20 cellular contexts compared by ENCODE assay signal in the genomic region with DNA sequence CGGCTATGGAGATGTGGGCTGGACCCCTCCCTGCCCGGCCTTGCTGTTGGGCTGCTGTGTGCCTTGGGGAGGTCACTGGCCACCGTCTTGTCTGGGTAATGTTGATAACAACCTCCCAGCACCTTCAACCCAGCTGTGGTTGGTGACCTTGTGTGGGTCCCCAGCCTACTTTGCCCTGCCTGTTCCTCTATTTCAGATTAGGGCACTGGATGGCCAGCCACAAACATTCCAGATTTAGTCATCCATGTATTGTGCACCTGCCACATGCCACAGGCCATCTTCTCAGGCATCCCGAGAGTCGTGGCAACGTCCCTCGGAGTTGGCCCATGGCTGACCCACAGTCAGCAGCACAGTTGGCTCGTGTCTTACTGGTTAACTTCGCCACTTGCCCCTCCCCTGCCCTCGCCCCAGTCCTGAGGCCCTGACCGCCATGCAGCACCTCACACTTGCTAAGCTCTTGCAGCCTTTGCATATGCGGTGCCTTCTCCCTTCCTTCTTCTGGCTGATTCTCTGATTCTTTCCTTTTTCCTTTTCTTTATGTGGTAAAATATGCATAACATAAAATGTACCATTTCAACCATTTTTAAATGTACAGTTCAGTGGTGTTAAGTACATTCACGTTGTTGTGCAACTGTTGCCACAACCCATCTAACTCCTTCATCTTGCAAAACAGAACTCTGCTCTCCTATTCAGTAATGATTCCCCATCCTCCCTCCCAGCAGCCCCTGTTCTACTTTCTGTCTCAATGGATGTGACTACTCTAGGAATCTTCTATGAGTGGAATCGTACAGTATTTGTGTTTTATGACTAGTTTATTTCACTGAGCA.
"Had no signal": no experiment of that assay in that cellular context is flagged by ENCODE, and none has a peak within 500 bp of the region (broad histone marks: within the 10 kb centered on the region; RNA-seq: fewer than 3 reads in every experiment).

No MANE protein-coding gene starts in this region.

- H3K9me3 ChIP-seq: neutrophil, tibial nerve had no signal

- H3K4me3 ChIP-seq: skin epidermis, tibial nerve had no signal

- H3K27me3 ChIP-seq: neutrophil, tibial nerve had no signal

- DNase-seq: activated CD4-positive, alpha-beta T cell treated with anti-CD3 and anti-CD28 coated beads, Interleukin-2, amount 50 U/mL, for 48 hours; activated CD8-positive, alpha-beta memory T cell treated with anti-CD3 and anti-CD28 coated beads, Interleukin-2, amount 10 ng/mL, durations not matched to agents 7 days and 5 days; activated naive CD4-positive, alpha-beta T cell treated with anti-CD3 and anti-CD28 coated beads, Interleukin-2, amount 10 ng/mL, durations not matched to agents 7 days and 5 days; activated T-cell treated with anti-CD3 and anti-CD28 coated beads, Interleukin-2, amount 50 U/mL, for 1 hour; effector memory CD8-positive, alpha-beta T cell; foreskin melanocyte; head of caudate nucleus; midbrain; naive thymus-derived CD4-positive, alpha-beta T cell; retina; stimulated activated CD4-positive, alpha-beta T cell treated with anti-CD3 and anti-CD28 coated beads, Interleukin-4, amount 100 ng/mL, for 24 hours; stimulated activated naive CD4-positive, alpha-beta T cell treated with Interleukin-2 at 50 U/mL for 16 hours; substantia nigra; WERI-Rb-1 had no signal

- ATAC-seq: activated CD8-positive, alpha-beta memory T cell treated with anti-CD3 and anti-CD28 coated beads, Interleukin-2, amount 10 ng/mL, durations not matched to agents 7 days and 5 days; effector memory CD8-positive, alpha-beta T cell; naive thymus-derived CD4-positive, alpha-beta T cell had no signal

- FAIRE-seq: astrocyte, bronchial epithelial cell had no signal

- H3K36me3 ChIP-seq: neutrophil, WERI-Rb-1 had no signal

- H3K27ac ChIP-seq: epithelial cell of prostate, neutrophil, skin epidermis, tibial nerve, WERI-Rb-1 had no signal
